In genomic region chr12:63319936-63320633, GRCh38 we compare ENCODE assay signal across 1 cellular context.
TF ChIP-seq lines count a peak whose summit lies in the region.

No MANE protein-coding gene starts in this region.

TF ChIP-seq in HepG2, 621 proteins besides CTCF, POLR2A, EP300 and RAD21:
- no peak for TF ChIP-seq ZXDC (CRISPR knock-in tag; IDR thresholded peaks at IDR 0.05)
- no peak for TF ChIP-seq CBX1 (IDR thresholded peaks at IDR 0.05; ENCODE audit: low read depth)
